ENCODE assay signal across 19 cellular contexts in the genomic region with DNA sequence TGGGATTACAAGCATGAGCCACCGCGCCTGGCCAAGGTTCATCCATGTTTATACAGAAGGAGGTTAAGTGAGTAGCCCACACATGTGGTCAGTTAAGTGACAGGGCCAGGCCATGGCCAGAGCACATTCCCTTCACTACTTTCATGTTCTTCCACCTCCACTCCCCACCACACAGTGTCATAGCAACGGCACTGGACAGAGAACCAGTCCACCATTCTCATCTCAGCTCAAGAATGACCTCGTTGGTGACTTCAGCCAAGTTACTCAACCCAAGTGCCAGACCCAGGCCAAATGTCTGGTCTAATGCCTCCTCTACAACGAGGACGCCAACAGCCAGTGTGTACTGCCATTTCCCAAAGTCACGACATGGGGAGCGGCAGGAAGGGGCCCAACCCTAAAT.
"Had no signal": no experiment of that assay in that cellular context is flagged by ENCODE, and none has a peak within 500 bp of the region (broad histone marks: within the 10 kb centered on the region; RNA-seq: fewer than 3 reads in every experiment).

No MANE protein-coding gene starts in this region.

- H3K4me1 ChIP-seq: colonic mucosa, parathyroid adenoma, tibial nerve, vagina had no signal

- H3K27me3 Mint-ChIP-seq: activated CD4-positive, alpha-beta T cell treated with anti-CD3 and anti-CD28 coated beads, Interleukin-2, amount 10 ng/mL, durations not matched to agents 24 days and 14 days; activated naive CD8-positive, alpha-beta T cell treated with anti-CD3 and anti-CD28 coated beads, Interleukin-2, amount 10 ng/mL, durations not matched to agents 7 days and 5 days; activated T-cell treated with anti-CD3 and anti-CD28 coated beads, Interleukin-2, amount 50 U/mL, for 24 hours; naive thymus-derived CD8-positive, alpha-beta T cell had no signal

- H2AFZ ChIP-seq: parathyroid adenoma had no signal

- H3K4me3 Mint-ChIP-seq: activated CD4-positive, alpha-beta T cell treated with anti-CD3 and anti-CD28 coated beads, Interleukin-2, amount 10 ng/mL, durations not matched to agents 24 days and 14 days; activated CD8-positive, alpha-beta T cell treated with anti-CD3 and anti-CD28 coated beads, Interleukin-2, amount 10 ng/mL, durations not matched to agents 7 days and 5 days; activated naive CD8-positive, alpha-beta T cell treated with anti-CD3 and anti-CD28 coated beads, Interleukin-2, amount 10 ng/mL, durations not matched to agents 7 days and 5 days; activated T-cell treated with anti-CD3 and anti-CD28 coated beads, Interleukin-2, amount 50 U/mL, for 24 hours; brain; naive thymus-derived CD8-positive, alpha-beta T cell had no signal

- H3K27ac ChIP-seq: colonic mucosa, neutrophil, parathyroid adenoma, tibial nerve, vagina had no signal

- H3K4me1 Mint-ChIP-seq: activated CD4-positive, alpha-beta T cell treated with anti-CD3 and anti-CD28 coated beads, Interleukin-2, amount 10 ng/mL, durations not matched to agents 24 days and 14 days; activated naive CD8-positive, alpha-beta T cell treated with anti-CD3 and anti-CD28 coated beads, Interleukin-2, amount 10 ng/mL, durations not matched to agents 7 days and 5 days; brain; naive thymus-derived CD8-positive, alpha-beta T cell had no signal

- H3K9ac ChIP-seq: parathyroid adenoma had no signal

- DNase-seq: activated CD4-positive, alpha-beta T cell treated with anti-CD3 and anti-CD28 coated beads, Interleukin-2, amount 10 ng/mL, durations not matched to agents 24 days and 14 days; activated CD8-positive, alpha-beta T cell treated with anti-CD3 and anti-CD28 coated beads, Interleukin-2, amount 10 ng/mL, durations not matched to agents 7 days and 5 days; activated naive CD4-positive, alpha-beta T cell treated with Interleukin-2 at 50 U/mL for 16 hours; activated naive CD8-positive, alpha-beta T cell treated with anti-CD3 and anti-CD28 coated beads, Interleukin-2, amount 10 ng/mL, durations not matched to agents 7 days and 5 days; activated T-cell treated with anti-CD3 and anti-CD28 coated beads, Interleukin-2, amount 50 U/mL, for 24 hours; amygdala; central memory CD4-positive, alpha-beta T cell; colonic mucosa; mesenchymal stem cell; mucosa of descending colon; naive thymus-derived CD8-positive, alpha-beta T cell; stimulated activated CD4-positive, alpha-beta T cell treated with anti-CD3 and anti-CD28 coated beads, Interleukin-2, amount 100 ng/mL, for 24 hours; stimulated activated naive CD8-positive, alpha-beta T cell treated with anti-CD3 and anti-CD28 coated beads, Interleukin-15, Interleukin-2, amounts not matched to agents 100 U/mL and 50 U/mL, for 24 hours had no signal

- H3K79me2 ChIP-seq: parathyroid adenoma had no signal

- H3K36me3 Mint-ChIP-seq: activated naive CD8-positive, alpha-beta T cell treated with anti-CD3 and anti-CD28 coated beads, Interleukin-2, amount 10 ng/mL, durations not matched to agents 7 days and 5 days; brain; naive thymus-derived CD8-positive, alpha-beta T cell had no signal

- H3K36me3 ChIP-seq: colonic mucosa, neutrophil, tibial nerve, vagina had no signal

- ATAC-seq: activated CD8-positive, alpha-beta T cell treated with anti-CD3 and anti-CD28 coated beads, Interleukin-2, amount 10 ng/mL, durations not matched to agents 7 days and 5 days; mucosa of descending colon; naive thymus-derived CD8-positive, alpha-beta T cell; stimulated activated naive CD8-positive, alpha-beta T cell treated with anti-CD3 and anti-CD28 coated beads, Interleukin-15, Interleukin-2, amounts not matched to agents 100 U/mL and 50 U/mL, for 24 hours had no signal

- H3K27ac Mint-ChIP-seq: activated CD4-positive, alpha-beta T cell treated with anti-CD3 and anti-CD28 coated beads, Interleukin-2, amount 10 ng/mL, durations not matched to agents 24 days and 14 days; activated CD8-positive, alpha-beta T cell treated with anti-CD3 and anti-CD28 coated beads, Interleukin-2, amount 10 ng/mL, durations not matched to agents 7 days and 5 days; activated naive CD8-positive, alpha-beta T cell treated with anti-CD3 and anti-CD28 coated beads, Interleukin-2, amount 10 ng/mL, durations not matched to agents 7 days and 5 days; activated T-cell treated with anti-CD3 and anti-CD28 coated beads, Interleukin-2, amount 50 U/mL, for 24 hours; activated T-helper 2 cell treated with anti-CD3 and anti-CD28 coated beads, Interferon-gamma antibody, Interleukin-2, Interleukin-4, amounts not matched to agents 10 μg/mL and 5 μg/mL and 100 μg/mL, durations not matched to agents 14 hours and 24 hours and 36 hours; brain; naive thymus-derived CD8-positive, alpha-beta T cell had no signal

- H3K4me3 ChIP-seq: colonic mucosa, mucosa of descending colon, tibial nerve, vagina had no signal

- H3K9me3 ChIP-seq: colonic mucosa, mucosa of descending colon, neutrophil, tibial nerve, vagina had no signal

- H3K9me3 Mint-ChIP-seq: activated CD4-positive, alpha-beta T cell treated with anti-CD3 and anti-CD28 coated beads, Interleukin-2, amount 10 ng/mL, durations not matched to agents 24 days and 14 days; activated naive CD8-positive, alpha-beta T cell treated with anti-CD3 and anti-CD28 coated beads, Interleukin-2, amount 10 ng/mL, durations not matched to agents 7 days and 5 days; activated T-cell treated with anti-CD3 and anti-CD28 coated beads, Interleukin-2, amount 50 U/mL, for 24 hours had no signal

- H3K27me3 ChIP-seq: colonic mucosa, neutrophil, tibial nerve, vagina had no signal
